Comparison of ENCODE assay signal across 26 cellular contexts in the genomic region with DNA sequence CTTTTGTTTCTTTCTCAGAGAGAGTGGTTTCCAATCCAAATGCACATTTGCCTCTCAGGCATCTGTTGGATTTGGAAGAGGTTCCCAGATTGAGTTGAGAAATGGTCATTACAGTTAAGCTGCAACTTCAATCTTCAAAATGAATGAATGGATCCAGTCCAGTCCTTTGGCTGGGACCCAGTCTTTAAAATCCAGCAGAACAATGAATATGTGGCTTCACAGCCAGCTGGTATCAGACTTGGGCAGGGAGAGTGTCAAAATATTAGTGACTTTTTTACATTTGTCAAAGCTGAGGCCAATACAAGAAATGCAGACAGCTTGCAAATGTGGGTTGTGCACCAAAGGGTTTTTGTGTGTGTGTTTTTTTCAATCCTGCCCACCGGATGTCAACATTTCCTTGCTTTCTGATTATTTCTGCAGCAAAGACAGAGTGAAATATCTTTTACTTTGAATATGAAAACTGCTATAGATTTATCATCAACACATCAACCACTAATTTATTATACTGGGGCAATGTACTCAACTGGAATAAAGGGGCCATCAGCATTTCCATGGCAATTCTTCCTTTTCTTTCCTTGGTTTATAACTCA.
DNase-seq lines count a peak whose midpoint lies in the region; ATAC-seq and TF ChIP-seq lines count a peak whose summit lies in the region.
"Had no signal": no experiment of that assay in that cellular context is flagged by ENCODE, and none has a peak within 500 bp of the region (broad histone marks: within the 10 kb centered on the region; RNA-seq: fewer than 3 reads in every experiment).

No MANE protein-coding gene starts in this region.

- WGBS in SK-N-SH (ENCODE audit: low lambda C conversion rate): 71% methylated on average over 1 of the region's 1 CpG
- 68% methylated on average over 1 of the region's 1 CpG for WGBS in hepatocyte (ENCODE audit: low lambda C conversion rate, missing lambda C conversion rate)

- no peaks in the 10 kb centered on the region for H3K36me3 ChIP-seq in SK-N-SH (replicated peaks in 1 of 2; ENCODE audit: control insufficient read depth in 1 of 2, insufficient read depth in 2 of 2, low read length in 1 of 2)
- no peaks in the 10 kb centered on the region for H3K36me3 ChIP-seq in fibroblast of lung (ENCODE audit: control insufficient read depth, insufficient read depth, low read length)
- H3K36me3 ChIP-seq in hepatocyte (replicated peaks; ENCODE audit: insufficient read depth, low read depth): no peaks in the 10 kb centered on the region
- H3K36me3 ChIP-seq: pancreas, sigmoid colon, thyroid gland, WERI-Rb-1 had no signal

- no peak for TF ChIP-seq EP300 in SK-N-SH (IDR thresholded peaks at IDR 0.05; ENCODE audit: borderline replicate concordance in 1 of 2, low read depth in 1 of 2, low read length in 1 of 2)

- no peaks in the 10 kb centered on the region for H3K27me3 ChIP-seq in SK-N-SH (ENCODE audit: insufficient read depth)
- no peaks in the 10 kb centered on the region for H3K27me3 ChIP-seq in fibroblast of lung (ENCODE audit: control insufficient read depth, insufficient read depth, low read length)
- H3K27me3 ChIP-seq in hepatocyte: no peaks in the 10 kb centered on the region
- H3K27me3 ChIP-seq: pancreas, sigmoid colon, thyroid gland had no signal

- H3K79me2 ChIP-seq in SK-N-SH (ENCODE audit: insufficient read depth): no peaks in the 10 kb centered on the region
- no peaks in the 10 kb centered on the region for H3K79me2 ChIP-seq in fibroblast of lung (ENCODE audit: control insufficient read depth, insufficient read depth, low read length)
- H3K79me2 ChIP-seq in hepatocyte: no peaks in the 10 kb centered on the region

- peak; percentile 65 for TF ChIP-seq RAD21 in SK-N-SH (IDR thresholded peaks at IDR 0.05; ENCODE audit: low read length)

- TF ChIP-seq CTCF in SK-N-SH (IDR thresholded peaks at IDR 0.05) (no peak), fibroblast of lung (conservative IDR thresholded peaks at IDR 0.05 in 1 of 2, IDR thresholded peaks at IDR 0.05 in 1 of 2; ENCODE audit: low read depth in 1 of 2, low read length in 2 of 2) (no peak), hepatocyte (IDR thresholded peaks at IDR 0.05; ENCODE audit: poor library complexity) (no peak)

- H4K20me1 ChIP-seq in SK-N-SH (ENCODE audit: insufficient read depth): no peaks in the 10 kb centered on the region
- H4K20me1 ChIP-seq in fibroblast of lung (ENCODE audit: control insufficient read depth, extremely low read depth, insufficient read depth, low read length): no peaks in the 10 kb centered on the region
- no peaks in the 10 kb centered on the region for H4K20me1 ChIP-seq in hepatocyte (ENCODE audit: insufficient read depth, poor library complexity, severe bottlenecking)

- H3K9me2 ChIP-seq in SK-N-SH (no peaks in the 10 kb centered on the region), hepatocyte (replicated peaks; ENCODE audit: insufficient read depth) (no peaks in the 10 kb centered on the region)

- peaks cover 0 to 6% of the 10 kb centered on the region in 2 experiments; a peak in 2 of 4 replicates for H3K4me1 ChIP-seq in SK-N-SH (ENCODE audit: control insufficient read depth in 1 of 2, insufficient read depth in 2 of 2, low read depth in 1 of 2, low read length in 1 of 2)
- no peaks in the 10 kb centered on the region for H3K4me1 ChIP-seq in fibroblast of lung (ENCODE audit: control insufficient read depth, extremely low read depth, insufficient read depth, low read length)
- no peaks in the 10 kb centered on the region for H3K4me1 ChIP-seq in hepatocyte (ENCODE audit: insufficient read depth)
- H3K4me1 ChIP-seq: pancreas, sigmoid colon had no signal

- H2AFZ ChIP-seq in SK-N-SH (ENCODE audit: low read depth) (no peak overlapping the region), fibroblast of lung (ENCODE audit: low read length) (no peak overlapping the region), hepatocyte (no peak overlapping the region)

- H3K27ac ChIP-seq in SK-N-SH (ENCODE audit: low read depth in 2 of 2, low read length in 1 of 2) (peak overlapping the region in 1 of 2 experiments; percentile 83; a peak in 2 of 4 replicates), fibroblast of lung (ENCODE audit: insufficient read depth, low read length) (no peak overlapping the region), hepatocyte (no peak overlapping the region)
- H3K27ac ChIP-seq: pancreas, sigmoid colon, SK-N-MC, thyroid gland, WERI-Rb-1 had no signal

- POLR2A ChIA-PET in SK-N-SH (lab: Yijun Ruan, JAX): interaction anchor here (0.7 kb wide), 1 partner anchor 200 kb away, joined by 3 read pairs; no protein-coding TSS in a partner anchor

- ATAC-seq in SK-N-SH treated with all-trans-retinoic acid at 6 μM for 48 hours: no peak
- ATAC-seq: left lobe of liver; naive thymus-derived CD4-positive, alpha-beta T cell; pancreas; stimulated activated naive CD8-positive, alpha-beta T cell treated with anti-CD3 and anti-CD28 coated beads, Interleukin-15, Interleukin-2, amounts not matched to agents 100 U/mL and 50 U/mL, for 24 hours had no signal

- DNase-seq in SK-N-SH: no peak
- peak; percentile 4 for DNase-seq in NCI-H69 (lab: John Stamatoyannopoulos, UW)
- peak; percentile 27 to 40 for DNase-seq in fibroblast of lung (ENCODE audit: low read depth in 2 of 2)
- peak; percentile 23 for DNase-seq in retina
- DNase-seq in DMS79 (lab: John Stamatoyannopoulos, UW): no peak
- DNase-seq in germinal center (ENCODE audit: low spot score): no peak
- no peak for DNase-seq in hepatocyte (ENCODE audit: low spot score)
- DNase-seq: activated CD4-positive, alpha-beta T cell treated with anti-CD3 and anti-CD28 coated beads, Interleukin-2, amount 10 ng/mL, durations not matched to agents 24 days and 14 days; activated naive CD4-positive, alpha-beta T cell treated with anti-CD3 and anti-CD28 coated beads for 36 hours; activated T-cell treated with anti-CD3 and anti-CD28 coated beads, Interleukin-2, amount 50 U/mL, for 48 hours; amniotic stem cell; C1 segment of cervical spinal cord; central memory CD4-positive, alpha-beta T cell; Karpas-422; naive thymus-derived CD4-positive, alpha-beta T cell; NCI-H1417 treated with DMSO at 0.1 percent for 48 hours; NCI-H2171; NCI-H524 treated with DMSO at 0.1 percent for 48 hours; pancreas; sigmoid colon; stimulated activated naive CD8-positive, alpha-beta T cell treated with anti-CD3 and anti-CD28 coated beads, Interleukin-15, Interleukin-2, amounts not matched to agents 100 U/mL and 50 U/mL, for 24 hours; thyroid gland; WERI-Rb-1 had no signal

- H3F3A ChIP-seq in SK-N-SH (replicated peaks; ENCODE audit: insufficient read depth): no peaks in the 10 kb centered on the region

- no peak overlapping the region for H3K4me2 ChIP-seq in SK-N-SH
- no peak overlapping the region for H3K4me2 ChIP-seq in fibroblast of lung (ENCODE audit: extremely low read depth, insufficient read depth, low read length)
- no peak overlapping the region for H3K4me2 ChIP-seq in hepatocyte

- CTCF ChIA-PET in SK-N-SH (lab: Yijun Ruan, JAX): interaction anchor here (0.7 to 4.1 kb wide), 5 partner anchors 201 to 294 kb away, joined by 3 to 18 read pairs (median 3); no protein-coding TSS in a partner anchor

- H3K4me3 ChIP-seq in SK-N-SH (ENCODE audit: low read depth in 2 of 2, low read length in 1 of 2) (no peak overlapping the region), fibroblast of lung (replicated peaks in 1 of 4; ENCODE audit: control extremely low read depth in 1 of 4, insufficient read depth in 1 of 4, low read depth in 3 of 4, low read length in 4 of 4) (no peak overlapping the region), hepatocyte (no peak overlapping the region)
- H3K4me3 ChIP-seq: pancreas, sigmoid colon, SK-N-MC, thyroid gland had no signal

- H3K9ac ChIP-seq in SK-N-SH (no peak overlapping the region), fibroblast of lung (ENCODE audit: insufficient read depth, low read length) (no peak overlapping the region)

- H3K9me3 ChIP-seq in SK-N-SH (no peaks in the 10 kb centered on the region), fibroblast of lung (ENCODE audit: control insufficient read depth, insufficient read depth, low read depth, low read length) (no peaks in the 10 kb centered on the region), hepatocyte (ENCODE audit: low read depth) (no peaks in the 10 kb centered on the region)
- H3K9me3 ChIP-seq: pancreas, sigmoid colon, thyroid gland had no signal

TF ChIP-seq in SK-N-SH, 30 proteins besides CTCF, POLR2A, EP300 and RAD21:
- no peak for TF ChIP-seq RXRA (IDR thresholded peaks at IDR 0.05; ENCODE audit: borderline replicate concordance, low read depth)

TF ChIP-seq in SK-N-SH treated with all-trans-retinoic acid at 6 μM for 48 hours, 23 proteins besides CTCF, POLR2A, EP300 and RAD21 (continues in another document):
- TF ChIP-seq GLIS3 (CRISPR knock-in tag; IDR thresholded peaks at IDR 0.05): no peak
- TF ChIP-seq ZC3H10 (CRISPR knock-in tag; IDR thresholded peaks at IDR 0.05): no peak
- TF ChIP-seq SNAI2 (CRISPR knock-in tag; IDR thresholded peaks at IDR 0.05): no peak
- TF ChIP-seq ZFP30 (CRISPR knock-in tag; IDR thresholded peaks at IDR 0.05): no peak
- no peak for TF ChIP-seq ZNF70 (CRISPR knock-in tag; IDR thresholded peaks at IDR 0.05)
- TF ChIP-seq, protein P1, sequence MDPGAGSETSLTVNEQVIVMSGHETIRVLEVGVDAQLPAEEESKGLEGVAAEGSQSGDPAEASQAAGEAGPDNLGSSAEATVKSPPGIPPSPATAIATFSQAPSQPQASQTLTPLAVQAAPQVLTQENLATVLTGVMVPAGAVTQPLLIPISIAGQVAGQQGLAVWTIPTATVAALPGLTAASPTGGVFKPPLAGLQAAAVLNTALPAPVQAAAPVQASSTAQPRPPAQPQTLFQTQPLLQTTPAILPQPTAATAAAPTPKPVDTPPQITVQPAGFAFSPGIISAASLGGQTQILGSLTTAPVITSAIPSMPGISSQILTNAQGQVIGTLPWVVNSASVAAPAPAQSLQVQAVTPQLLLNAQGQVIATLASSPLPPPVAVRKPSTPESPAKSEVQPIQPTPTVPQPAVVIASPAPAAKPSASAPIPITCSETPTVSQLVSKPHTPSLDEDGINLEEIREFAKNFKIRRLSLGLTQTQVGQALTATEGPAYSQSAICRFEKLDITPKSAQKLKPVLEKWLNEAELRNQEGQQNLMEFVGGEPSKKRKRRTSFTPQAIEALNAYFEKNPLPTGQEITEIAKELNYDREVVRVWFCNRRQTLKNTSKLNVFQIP (CRISPR knock-in tag; IDR thresholded peaks at IDR 0.05; ENCODE audit: borderline replicate concordance, low read depth): no peak
- no peak for TF ChIP-seq ZFP3 (CRISPR knock-in tag; IDR thresholded peaks at IDR 0.05)
- TF ChIP-seq ZNF565 (CRISPR knock-in tag; conservative IDR thresholded peaks at IDR 0.05; ENCODE audit: low read depth): no peak
- TF ChIP-seq CSDC2 (CRISPR knock-in tag; IDR thresholded peaks at IDR 0.05): no peak
- no peak for TF ChIP-seq RARB (CRISPR knock-in tag; IDR thresholded peaks at IDR 0.05)
- TF ChIP-seq PPARA (CRISPR knock-in tag; IDR thresholded peaks at IDR 0.05; ENCODE audit: borderline replicate concordance): no peak

Comparison
In these comparisons a context has a peak if more than half of its experiments do, and no peak if none do; other contexts are left out.
1. DNase-seq: peak in NCI-H69 (single experiment), fibroblast of lung (2 of 2) and retina (single experiment); none in SK-N-SH (single experiment), DMS79 (single experiment), germinal center (single experiment) and hepatocyte (single experiment).